Comparison of ENCODE assay signal across 14 cellular contexts in genomic region chr2:100214265-100214961, GRCh38.
DNase-seq lines count a peak whose midpoint lies in the region; ATAC-seq and TF ChIP-seq lines count a peak whose summit lies in the region.
"Had no signal": no experiment of that assay in that cellular context is flagged by ENCODE, and none has a peak within 500 bp of the region (broad histone marks: within the 10 kb centered on the region; RNA-seq: fewer than 3 reads in every experiment).

No MANE protein-coding gene starts in this region.

- H3K4me1 ChIP-seq in gastroesophageal sphincter (peaks cover 8 to 42% (median 10%) of the 10 kb centered on the region in 3 donors), psoas muscle (peaks cover 33% of the 10 kb centered on the region)
- H3K4me1 ChIP-seq: colonic mucosa had no signal

- no peaks in the 10 kb centered on the region for H3K36me3 ChIP-seq in gastroesophageal sphincter
- no peaks in the 10 kb centered on the region for H3K36me3 ChIP-seq in psoas muscle (ENCODE audit: insufficient read depth in 1 of 2, low read depth in 1 of 2)
- H3K36me3 ChIP-seq: colonic mucosa had no signal

- WGBS in gastroesophageal sphincter (ENCODE audit: low coverage in 1 of 2), 2 donors: 18 to 80% methylated on average over 2 to 8 of the region's 9 CpGs
- 12 to 23% (median 22%) methylated on average over 9 of the region's 9 CpGs for WGBS in psoas muscle, 3 donors

- DNase-seq in DMS 273 treated with DMSO at 0.1 percent for 48 hours (lab: John Stamatoyannopoulos, UW): peak; percentile 8
- peak; percentile 74 for DNase-seq in NOMO-1 treated with dmso at 0.1 percent for 144 hours (lab: John Stamatoyannopoulos, UW; ENCODE audit: unreplicated experiment)
- DNase-seq in psoas muscle: no peak
- DNase-seq in activated CD4-positive, CD25-positive, alpha-beta regulatory T cell treated with anti-CD3 and anti-CD28 coated beads, Interleukin-2, amount 50 U/mL, for 72 hours: no peak
- no peak for DNase-seq in DMS53 treated with DMSO at 0.1 percent for 48 hours (lab: John Stamatoyannopoulos, UW; ENCODE audit: unreplicated experiment)
- DNase-seq in mucosa of gallbladder (ENCODE audit: low spot score): no peak
- DNase-seq: activated CD4-positive, alpha-beta T cell treated with anti-CD3 and anti-CD28 coated beads for 36 hours; colonic mucosa; NCI-H226 had no signal

- TF ChIP-seq EP300 in gastroesophageal sphincter (IDR thresholded peaks at IDR 0.05): no peak

- no peak for TF ChIP-seq POLR2A in gastroesophageal sphincter (IDR thresholded peaks at IDR 0.05)

- H3K27ac ChIP-seq in gastroesophageal sphincter (peak overlapping the region; percentile 74 to 87 (median 86)), psoas muscle (peak overlapping the region; percentile 30)
- H3K27ac ChIP-seq: colonic mucosa, KMS-11, SK-N-MC had no signal

- H3K9me3 ChIP-seq in gastroesophageal sphincter (no peaks in the 10 kb centered on the region), psoas muscle (no peaks in the 10 kb centered on the region)
- H3K9me3 ChIP-seq: colonic mucosa had no signal

- no peak overlapping the region for H3K4me3 ChIP-seq in gastroesophageal sphincter
- H3K4me3 ChIP-seq in psoas muscle: no peak overlapping the region
- H3K4me3 ChIP-seq: colonic mucosa, lung, SK-N-MC had no signal

- ATAC-seq in gastroesophageal sphincter: peak; percentile 83
- peak in 3 of 4 donors; percentile 38 to 61 (median 54) for ATAC-seq in psoas muscle
- no peak for ATAC-seq in GM18502 (IDR thresholded peaks at IDR 0.05; ENCODE audit: poor library complexity, unreplicated experiment)
- ATAC-seq: activated CD4-positive, alpha-beta T cell treated with anti-CD3 and anti-CD28 coated beads for 36 hours had no signal

- intact Hi-C loops in psoas muscle (cut with DNase I): no loop called here

- H3K27me3 ChIP-seq in gastroesophageal sphincter (no peaks in the 10 kb centered on the region), psoas muscle (ENCODE audit: insufficient read depth in 3 of 3, low read length in 2 of 3) (no peaks in the 10 kb centered on the region)
- H3K27me3 ChIP-seq: colonic mucosa had no signal

- TF ChIP-seq CTCF in gastroesophageal sphincter (IDR thresholded peaks at IDR 0.05) (no peak), psoas muscle (IDR thresholded peaks at IDR 0.05) (no peak)

Comparison
In these comparisons a context has a peak if more than half of its experiments do, and no peak if none do; other contexts are left out.
1. DNase-seq: peak in DMS 273 treated with DMSO at 0.1 percent for 48 hours (single experiment) and NOMO-1 treated with dmso at 0.1 percent for 144 hours (single experiment); none in psoas muscle (0 of 2), activated CD4-positive, CD25-positive, alpha-beta regulatory T cell treated with anti-CD3 and anti-CD28 coated beads, Interleukin-2, amount 50 U/mL, for 72 hours (single experiment), DMS53 treated with DMSO at 0.1 percent for 48 hours (single experiment) and mucosa of gallbladder (single experiment).